Comparison of ENCODE assay signal across 8 cellular contexts in the genomic region with DNA sequence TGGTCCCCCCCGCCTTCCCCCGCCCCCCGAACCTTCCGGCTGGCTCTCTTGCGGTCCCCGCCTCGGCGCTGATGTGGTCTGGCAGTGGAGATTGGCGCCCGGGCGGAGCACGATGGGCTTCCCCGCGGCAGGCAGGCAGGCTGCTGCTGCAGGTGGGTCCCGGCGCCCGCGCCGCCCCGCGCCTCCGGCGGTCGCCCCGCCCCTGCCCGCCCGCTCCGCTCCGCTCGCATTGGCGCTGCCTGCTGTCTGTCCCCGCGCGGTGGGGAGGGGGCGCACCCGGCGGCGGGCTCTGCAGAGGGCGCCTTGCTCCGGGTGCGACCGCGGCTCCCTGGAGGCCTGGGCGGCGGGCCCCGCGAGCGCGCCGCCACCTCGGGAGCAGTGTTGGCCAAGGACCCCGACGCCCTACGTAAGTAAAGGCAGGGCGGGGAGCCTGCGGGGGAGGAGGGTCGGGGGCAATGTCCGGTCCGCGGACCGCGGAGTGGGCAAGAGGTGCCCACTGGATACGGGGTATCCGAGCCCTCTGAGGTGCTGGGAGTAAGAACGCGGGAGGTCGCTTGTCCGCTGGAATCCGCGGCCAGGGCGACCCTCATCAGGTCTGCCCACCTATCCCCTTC. TPM values are rescaled to one million over a fixed set of nuclear protein-coding genes. Genes with fewer than 3 reads are reported as not detected.
A peak's percentile ranks its signal among the peaks of the same experiment; 100 is the strongest.
DNase-seq lines count a peak whose midpoint lies in the region; ATAC-seq and TF ChIP-seq lines count a peak whose summit lies in the region.

A gene with protein sequence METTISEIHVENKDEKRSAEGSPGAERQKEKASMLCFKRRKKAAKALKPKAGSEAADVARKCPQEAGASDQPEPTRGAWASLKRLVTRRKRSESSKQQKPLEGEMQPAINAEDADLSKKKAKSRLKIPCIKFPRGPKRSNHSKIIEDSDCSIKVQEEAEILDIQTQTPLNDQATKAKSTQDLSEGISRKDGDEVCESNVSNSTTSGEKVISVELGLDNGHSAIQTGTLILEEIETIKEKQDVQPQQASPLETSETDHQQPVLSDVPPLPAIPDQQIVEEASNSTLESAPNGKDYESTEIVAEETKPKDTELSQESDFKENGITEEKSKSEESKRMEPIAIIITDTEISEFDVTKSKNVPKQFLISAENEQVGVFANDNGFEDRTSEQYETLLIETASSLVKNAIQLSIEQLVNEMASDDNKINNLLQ (plus strand): TSS at position 292 of the 614 bp plus-strand sequence. CDS start 2,896 bp downstream, outside the sequence.

- no peak for TF ChIP-seq CTCF in A673 (conservative IDR thresholded peaks at IDR 0.05; ENCODE audit: low read depth, low read length)
- no peak for TF ChIP-seq CTCF in foreskin fibroblast (IDR thresholded peaks at IDR 0.05; ENCODE audit: low read depth, low read length)

- peaks cover 1% of the 10 kb centered on the region for H3K36me3 ChIP-seq in A673 (ENCODE audit: insufficient read depth, low read length, poor library complexity, severe bottlenecking)
- peaks cover 17% of the 10 kb centered on the region for H3K36me3 ChIP-seq in NT2/D1 (ENCODE audit: insufficient read depth, insufficient read length, low read length)
- H3K36me3 ChIP-seq in neuronal stem cell (replicated peaks in 1 of 2; ENCODE audit: control insufficient read depth in 2 of 2, insufficient read depth in 2 of 2, low read length in 2 of 2) = peaks cover 0 to 23% of the 10 kb centered on the region in 2 donors
- peaks cover 2 to 15% (median 7%) of the 10 kb centered on the region in 5 donors for H3K36me3 ChIP-seq in subcutaneous abdominal adipose tissue (ENCODE audit: control insufficient read depth in 5 of 5, insufficient read depth in 5 of 5, low read length in 5 of 5)

- no peaks in the 10 kb centered on the region for H3K9me3 ChIP-seq in A673 (ENCODE audit: low read depth, low read length, poor library complexity, severe bottlenecking)
- no peaks in the 10 kb centered on the region for H3K9me3 ChIP-seq in NT2/D1 (ENCODE audit: insufficient read depth, low read length)
- no peaks in the 10 kb centered on the region for H3K9me3 ChIP-seq in neuronal stem cell (replicated peaks in 1 of 2; ENCODE audit: control insufficient read depth in 2 of 2, insufficient read depth in 1 of 2, low read depth in 1 of 2, low read length in 2 of 2)
- no peaks in the 10 kb centered on the region for H3K9me3 ChIP-seq in subcutaneous abdominal adipose tissue (ENCODE audit: control insufficient read depth in 5 of 5, low read length in 5 of 5)

- no peak within 1 kb of the TSS for H3K4ac ChIP-seq in neuronal stem cell (ENCODE audit: low read length)

- BruUV-seq in A673 (replicated peaks; lab: Mats Ljungman, UMichigan) = no TSS peak

- no peak within 1 kb of the TSS for H4K8ac ChIP-seq in neuronal stem cell (ENCODE audit: low read depth, low read length)

- peak within 1 kb of the TSS; percentile 66 for H3K23ac ChIP-seq in neuronal stem cell (ENCODE audit: low read depth, low read length, poor library complexity)

- peak within 1 kb of the TSS; percentile 84 for H3K4me2 ChIP-seq in neuronal stem cell (ENCODE audit: insufficient read depth, low read length, poor library complexity, severe bottlenecking)

- peak; percentile 75 for DNase-seq in A673 (ENCODE audit: low spot score)
- peak; percentile 48 for DNase-seq in NT2/D1 (ENCODE audit: low read depth, low spot score)
- peak; percentile 21 to 57 for DNase-seq in activated T-helper 1 cell treated with anti-CD3 and anti-CD28 coated beads, Interleukin-2, amount 50 U/mL, for 16 hours (ENCODE audit: low read depth in 1 of 2, low spot score in 1 of 2)
- peak; percentile 6 to 80 for DNase-seq in foreskin fibroblast
- peak; percentile 80 for DNase-seq in neuronal stem cell (ENCODE audit: low spot score)

- H3K27ac ChIP-seq in A673 (ENCODE audit: low read depth, low read length, poor library complexity, severe bottlenecking) (peak within 1 kb of the TSS; percentile 50), neuronal stem cell (replicated peaks; ENCODE audit: low read length) (peak within 1 kb of the TSS; percentile 19), subcutaneous abdominal adipose tissue (ENCODE audit: low read depth, low read length) (no peak within 1 kb of the TSS)

- no peak within 1 kb of the TSS for H2BK12ac ChIP-seq in neuronal stem cell (ENCODE audit: low read length)

- H3K18ac ChIP-seq in neuronal stem cell (ENCODE audit: low read length) = peak within 1 kb of the TSS; percentile 72

- H3K9ac ChIP-seq in NT2/D1 (ENCODE audit: insufficient read length, low read depth) = peak within 1 kb of the TSS; percentile 81
- H3K9ac ChIP-seq in neuronal stem cell (ENCODE audit: low read depth, low read length, poor library complexity) = peak within 1 kb of the TSS; percentile 85
- peak within 1 kb of the TSS in 4 of 5 donors; percentile 17 to 71 (median 54) for H3K9ac ChIP-seq in subcutaneous abdominal adipose tissue (ENCODE audit: low read length in 5 of 5)

- H3K4me1 ChIP-seq in A673 (ENCODE audit: insufficient read depth, low read length, poor library complexity, severe bottlenecking) (peaks cover 7% of the 10 kb centered on the region), NT2/D1 (ENCODE audit: insufficient read depth, insufficient read length) (no peaks in the 10 kb centered on the region), neuronal stem cell (ENCODE audit: control insufficient read depth in 2 of 2, insufficient read depth in 1 of 2, low read depth in 1 of 2, low read length in 2 of 2) (peaks cover 2 to 3% of the 10 kb centered on the region in 2 donors), subcutaneous abdominal adipose tissue (ENCODE audit: control insufficient read depth in 5 of 5, insufficient read depth in 5 of 5, low read length in 5 of 5) (peaks cover 0 to 25% (median 16%) of the 10 kb centered on the region in 5 donors)

- no peak within 1 kb of the TSS for H3K14ac ChIP-seq in neuronal stem cell (ENCODE audit: low read length)

- ATAC-seq in GM18867 (IDR thresholded peaks at IDR 0.05; ENCODE audit: unreplicated experiment) (peak; percentile 64), HG03196 (IDR thresholded peaks at IDR 0.05; ENCODE audit: unreplicated experiment) (peak; percentile 60)

- peak within 1 kb of the TSS; percentile 96 for H2AFZ ChIP-seq in neuronal stem cell (ENCODE audit: low read length)

- no peaks in the 10 kb centered on the region for H3K79me1 ChIP-seq in neuronal stem cell (ENCODE audit: low read depth, low read length)

- H2BK120ac ChIP-seq in neuronal stem cell (ENCODE audit: low read depth, low read length) = no peak within 1 kb of the TSS

- WGBS in neuronal stem cell (ENCODE audit: extremely low coverage in 2 of 2, insufficient read length in 2 of 2, insufficient replicate concordance in 1 of 2), 2 donors = no CpG with 5 or more reads among the region's 71 CpGs

- no peak within 1 kb of the TSS for H2BK15ac ChIP-seq in neuronal stem cell (ENCODE audit: low read length)

- no peak within 1 kb of the TSS for H2BK5ac ChIP-seq in neuronal stem cell (ENCODE audit: low read length)

- POLR2A ChIA-PET in A673 (lab: Charles Lee; ENCODE audit: low non-redundant PET) = interaction anchor here (0.6 kb wide), 1 partner anchor 55 kb away, joined by 3 read pairs; no protein-coding TSS in a partner anchor

- CTCF ChIA-PET in A673 (lab: Charles Lee) = interaction anchor here (1.0 kb wide), 1 partner anchor 24 kb away, joined by 3 read pairs; no protein-coding TSS in a partner anchor

- H4K91ac ChIP-seq in neuronal stem cell (ENCODE audit: low read depth, low read length, poor library complexity) = no peak within 1 kb of the TSS

- H3K4me3 ChIP-seq in A673 (ENCODE audit: low read depth, low read length, poor library complexity, severe bottlenecking) (peak within 1 kb of the TSS; percentile 71), NT2/D1 (ENCODE audit: insufficient read length, low read depth) (peak within 1 kb of the TSS; percentile 55), foreskin fibroblast (ENCODE audit: low read depth in 1 of 2, low read length in 2 of 2) (peak within 1 kb of the TSS; percentile 67 to 80), neuronal stem cell (ENCODE audit: low read length in 2 of 2) (peak within 1 kb of the TSS; percentile 63 to 83), subcutaneous abdominal adipose tissue (ENCODE audit: low read depth in 1 of 5, low read length in 5 of 5) (peak within 1 kb of the TSS; percentile 67 to 74 (median 71))

- H3K27me3 ChIP-seq in A673 (replicated peaks; ENCODE audit: insufficient read depth, low read depth, low read length, poor library complexity) (no peaks in the 10 kb centered on the region), NT2/D1 (ENCODE audit: insufficient read depth, insufficient read length) (no peaks in the 10 kb centered on the region), neuronal stem cell (ENCODE audit: control insufficient read depth in 3 of 3, insufficient read depth in 3 of 3, low read depth in 1 of 3, low read length in 3 of 3) (no peaks in the 10 kb centered on the region), subcutaneous abdominal adipose tissue (ENCODE audit: control insufficient read depth in 5 of 5, insufficient read depth in 4 of 5, low read length in 5 of 5) (no peaks in the 10 kb centered on the region)

- intact Hi-C loops in A673 (cut with micrococcal nuclease; ENCODE audit: unreplicated experiment) = no loop called here

- H2AK5ac ChIP-seq in neuronal stem cell (ENCODE audit: low read depth, low read length) = no peak within 1 kb of the TSS

RNA-seq across cellular contexts. Expression of the gene that starts here (rescaled TPM):
- total RNA-seq in A673 (2021) = 2.2 and 2.6 TPM in 2 replicates
- polyA plus RNA-seq in neuronal stem cell (2013, experiment 1 of 2) = 1.1 TPM
- 1.1 TPM for polyA plus RNA-seq in neuronal stem cell (2013, experiment 2 of 2)
